Comparison of ENCODE assay signal across 8 cellular contexts in genomic region chr10:4501306-4501705, GRCh38.
"Had no signal": no experiment of that assay in that cellular context is flagged by ENCODE, and none has a peak within 500 bp of the region (broad histone marks: within the 10 kb centered on the region; RNA-seq: fewer than 3 reads in every experiment).

No MANE protein-coding gene starts in this region.

- DNase-seq: activated CD4-positive, alpha-beta T cell treated with anti-CD3 and anti-CD28 coated beads, Interleukin-2, amount 10 ng/mL, durations not matched to agents 24 days and 14 days; activated effector memory CD4-positive, alpha-beta T cell treated with Interleukin-2 at 50 U/mL for 16 hours; cerebellar nuclear complex; left lung; mesendoderm; nephron progenitor cell; thyroid gland had no signal

- H3K4me1 ChIP-seq: left lung had no signal

- FAIRE-seq: urothelium cell line had no signal

- ATAC-seq: left lung had no signal

- H3K9me3 ChIP-seq: left lung, thyroid gland had no signal

- H3K4me3 ChIP-seq: left lung, thyroid gland had no signal

- H3K27ac ChIP-seq: left lung, thyroid gland had no signal
